Comparison of ENCODE assay signal across 22 cellular contexts in genomic region chr3:185763347-185764010, GRCh38.
A peak's percentile ranks its signal among the peaks of the same experiment; 100 is the strongest.
DNase-seq lines count a peak whose midpoint lies in the region; ATAC-seq and TF ChIP-seq lines count a peak whose summit lies in the region.
"Had no signal": no experiment of that assay in that cellular context is flagged by ENCODE, and none has a peak within 500 bp of the region (broad histone marks: within the 10 kb centered on the region; RNA-seq: fewer than 3 reads in every experiment).

No MANE protein-coding gene starts in this region.

- no peak overlapping the region for H3K4me2 ChIP-seq in H9 (ENCODE audit: insufficient read depth, insufficient read length, low read length)
- H3K4me2 ChIP-seq in PC-3 (ENCODE audit: low read length): no peak overlapping the region

- no peaks in the 10 kb centered on the region for H4K20me1 ChIP-seq in H9 (ENCODE audit: control insufficient read depth, insufficient read depth, insufficient read length)
- peaks cover 21% of the 10 kb centered on the region for H4K20me1 ChIP-seq in PC-3 (ENCODE audit: low read length)

- ATAC-seq in PC-3: no peak
- no peak for ATAC-seq in HG03457 (IDR thresholded peaks at IDR 0.05; ENCODE audit: unreplicated experiment)
- ATAC-seq: activated naive CD4-positive, alpha-beta T cell treated with anti-CD3 and anti-CD28 coated beads, Interleukin-2, amount 50 U/mL, for 72 hours; activated T-cell treated with anti-CD3 and anti-CD28 coated beads, Interleukin-2, amount 50 U/mL, for 72 hours; HepG2; natural killer cell; stimulated activated memory B cell treated with anti-CD40 and anti-IgM and Interleukin-4, amounts not matched to agents 10 μg/mL and 1 μg/mL and 100 μg/mL, for 72 hours had no signal

- H3K27ac ChIP-seq in H9 (ENCODE audit: insufficient read length, low read depth, low read length): no peak overlapping the region
- peak overlapping the region; percentile 76 to 91 (median 86) for H3K27ac ChIP-seq in tibial nerve
- H3K27ac ChIP-seq in PC-3 (ENCODE audit: low read length): no peak overlapping the region
- H3K27ac ChIP-seq in RWPE1: no peak overlapping the region
- H3K27ac ChIP-seq: thoracic aorta had no signal

- H3K36me3 Mint-ChIP-seq in H9 (ENCODE audit: insufficient read depth in 1 of 3, low read depth in 3 of 3): peaks cover 0 to under 1% (median 0%) of the 10 kb centered on the region in 3 experiments; a peak in 1 of 7 replicates
- H3K36me3 Mint-ChIP-seq: activated naive CD4-positive, alpha-beta T cell treated with anti-CD3 and anti-CD28 coated beads, Interleukin-2, amount 50 U/mL, for 72 hours; natural killer cell; stimulated activated memory B cell treated with anti-CD40 and anti-IgM and Interleukin-4, amounts not matched to agents 10 μg/mL and 1 μg/mL and 100 μg/mL, for 72 hours had no signal

- no peak overlapping the region for H4K91ac ChIP-seq in H9 (ENCODE audit: insufficient read length, low read depth, low read length)

- no peak overlapping the region for H2BK12ac ChIP-seq in H9 (ENCODE audit: insufficient read length, low read depth, low read length)

- H4K5ac ChIP-seq in H9 (ENCODE audit: insufficient read length, low read depth, low read length): no peak overlapping the region

- H3K9me3 Mint-ChIP-seq in H9: no peaks in the 10 kb centered on the region
- H3K9me3 Mint-ChIP-seq: activated naive CD4-positive, alpha-beta T cell treated with anti-CD3 and anti-CD28 coated beads, Interleukin-2, amount 50 U/mL, for 72 hours; activated T-cell treated with anti-CD3 and anti-CD28 coated beads, Interleukin-2, amount 50 U/mL, for 72 hours; natural killer cell; stimulated activated memory B cell treated with anti-CD40 and anti-IgM and Interleukin-4, amounts not matched to agents 10 μg/mL and 1 μg/mL and 100 μg/mL, for 72 hours had no signal

- POLR2A ChIA-PET in PC-3 (lab: Charles Lee; ENCODE audit: unreplicated experiment): interaction anchor here (0.6 kb wide), 2 partner anchors 91 to 180 kb away, joined by 3 to 6 read pairs; no protein-coding TSS in a partner anchor
- POLR2A ChIA-PET in RWPE1 (lab: Yijun Ruan, JAX; ENCODE audit: low non-redundant PET): no interaction called here

- no peaks in the 10 kb centered on the region for H3K23me2 ChIP-seq in H9 (ENCODE audit: insufficient read length, low read depth, low read length, poor library complexity, severe bottlenecking)

- no peak overlapping the region for H3K4me3 Mint-ChIP-seq in H9
- H3K4me3 Mint-ChIP-seq: activated T-cell treated with anti-CD3 and anti-CD28 coated beads, Interleukin-2, amount 50 U/mL, for 72 hours; natural killer cell; stimulated activated memory B cell treated with anti-CD40 and anti-IgM and Interleukin-4, amounts not matched to agents 10 μg/mL and 1 μg/mL and 100 μg/mL, for 72 hours had no signal

- peaks cover 14% of the 10 kb centered on the region for H3K79me1 ChIP-seq in H9 (ENCODE audit: insufficient read depth, low read depth, low read length, poor library complexity, severe bottlenecking)

- peak overlapping the region in 2 of 3 experiments; percentile 27 to 49; a peak in 2 of 7 replicates for H3K27ac Mint-ChIP-seq in H9
- H3K27ac Mint-ChIP-seq: activated naive CD4-positive, alpha-beta T cell treated with anti-CD3 and anti-CD28 coated beads, Interleukin-2, amount 50 U/mL, for 72 hours; activated T-cell treated with anti-CD3 and anti-CD28 coated beads, Interleukin-2, amount 50 U/mL, for 72 hours; stimulated activated memory B cell treated with anti-CD40 and anti-IgM and Interleukin-4, amounts not matched to agents 10 μg/mL and 1 μg/mL and 100 μg/mL, for 72 hours had no signal

- no peaks in the 10 kb centered on the region for H3K27me3 Mint-ChIP-seq in H9 (ENCODE audit: low read depth)

- no peak overlapping the region for H3K4me3 ChIP-seq in tibial nerve
- no peak overlapping the region for H3K4me3 ChIP-seq in PC-3 (ENCODE audit: low read length)
- H3K4me3 ChIP-seq: HAP-1, MG63, thoracic aorta had no signal

- H3K4me1 ChIP-seq in H9 (ENCODE audit: insufficient read depth, low read length) (peaks cover 5% of the 10 kb centered on the region; the same call in 1 of the 2 replicates), tibial nerve (peaks cover 0 to 72% (median 17%) of the 10 kb centered on the region in 4 donors), PC-3 (ENCODE audit: insufficient read depth, low read length) (peaks cover 49% of the 10 kb centered on the region)

- no peak overlapping the region for H2BK5ac ChIP-seq in H9 (ENCODE audit: insufficient read length, low read length)

- peaks cover 31% of the 10 kb centered on the region; the same call in 1 of the 2 replicates for H3K79me2 ChIP-seq in H9 (ENCODE audit: insufficient read depth, low read length)
- peaks cover 95% of the 10 kb centered on the region for H3K79me2 ChIP-seq in PC-3 (ENCODE audit: low read length)

- no peak overlapping the region for H3T11ph ChIP-seq in H9 (ENCODE audit: low read length)

- no peak overlapping the region for H4K8ac ChIP-seq in H9 (replicated peaks; ENCODE audit: insufficient read length, low read depth, low read length)

- H3K56ac ChIP-seq in H9 (ENCODE audit: insufficient read length, low read depth, low read length): no peak overlapping the region

- no peak overlapping the region for H3K14ac ChIP-seq in H9 (ENCODE audit: insufficient read depth, low read length)

- no peak overlapping the region for H2AK5ac ChIP-seq in H9 (ENCODE audit: insufficient read length, low read length)

- TF ChIP-seq EP300 in tibial nerve (IDR thresholded peaks at IDR 0.05): no peak

- H3K9ac ChIP-seq in H9 (ENCODE audit: extremely low read depth, insufficient read length, low read length) (no peak overlapping the region), PC-3 (ENCODE audit: low read length) (no peak overlapping the region)

- in situ Hi-C loops in GM13977 (cut with MboI; ENCODE audit: low pct_unique_long_range_greater_than_20kb, low sequenced_read_pairs, unreplicated experiment): loop anchor here (10.0 kb wide), 1 partner anchor 109 kb away; no protein-coding TSS in a partner anchor

- no peaks in the 10 kb centered on the region for H3K27me3 ChIP-seq in H9 (ENCODE audit: insufficient read depth, low read length)
- no peaks in the 10 kb centered on the region for H3K27me3 ChIP-seq in tibial nerve
- no peaks in the 10 kb centered on the region for H3K27me3 ChIP-seq in PC-3 (ENCODE audit: low read length)
- H3K27me3 ChIP-seq: MG63 had no signal

- CTCF ChIA-PET in PC-3 (lab: Charles Lee) (no interaction called here), RWPE1 (lab: Yijun Ruan, JAX) (interaction anchor here (0.6 kb wide), 1 partner anchor 228 kb away, joined by 3 read pairs; no protein-coding TSS in a partner anchor)

- H2AFZ ChIP-seq in H9 (ENCODE audit: low read length) (no peak overlapping the region), PC-3 (ENCODE audit: low read length) (no peak overlapping the region)

- H2BK120ac ChIP-seq in H9 (ENCODE audit: low read depth, low read length, poor library complexity, severe bottlenecking): no peak overlapping the region

- no peak for TF ChIP-seq CTCF in H9 (conservative IDR thresholded peaks at IDR 0.05)
- TF ChIP-seq CTCF in tibial nerve (IDR thresholded peaks at IDR 0.05): no peak
- TF ChIP-seq CTCF in PC-3 (conservative IDR thresholded peaks at IDR 0.05; ENCODE audit: low read depth, low read length): no peak
- no peak for TF ChIP-seq CTCF in GM13977 (IDR thresholded peaks at IDR 0.05; ENCODE audit: extremely low read depth, insufficient read depth, missing control alignments)
- no peak for TF ChIP-seq CTCF in RWPE1 (conservative IDR thresholded peaks at IDR 0.05; ENCODE audit: low read depth)

- no peak overlapping the region for H3K23ac ChIP-seq in H9 (ENCODE audit: insufficient read length, low read depth, low read length)

- TF ChIP-seq POLR2A in tibial nerve (IDR thresholded peaks at IDR 0.05): no peak

- DNase-seq in H9 (no peak), amniotic epithelial cell (ENCODE audit: low read depth) (peak; percentile 74), foreskin melanocyte (peak; percentile 19), tibial nerve (ENCODE audit: low spot score in 2 of 2) (no peak), PC-3 (no peak), GM13977 (ENCODE audit: low spot score) (no peak), RWPE1 (ENCODE audit: low spot score) (no peak)
- DNase-seq: activated T-cell treated with anti-CD3 and anti-CD28 coated beads, Interleukin-2, amount 50 U/mL, for 72 hours; DMS79; MG63; natural killer cell; NCI-H146; NCI-H2171; NCI-H526 treated with DMSO at 0.1 percent for 48 hours; stimulated activated CD4-positive, alpha-beta T cell treated with anti-CD3 and anti-CD28 coated beads, Interleukin-1b, Interleukin-23, amount 100 ng/mL, for 48 hours; SW 1271 had no signal

- BruUV-seq in PC-3 (replicated peaks; lab: Mats Ljungman, UMichigan): no TSS peak

- no CpG with 5 or more reads among the region's 4 CpGs for WGBS in H9 (ENCODE audit: extremely low coverage, insufficient read length, low lambda C conversion rate)
- WGBS in tibial nerve, 2 donors: 44 to 45% methylated on average over 4 of the region's 4 CpGs

- no peak overlapping the region for H3K18ac ChIP-seq in H9 (ENCODE audit: insufficient read length, low read depth, low read length)

- intact Hi-C loops in PC-3 (cut with micrococcal nuclease): no loop called here

- H2BK15ac ChIP-seq in H9 (ENCODE audit: low read depth, low read length): no peak overlapping the region

- H3K36me3 ChIP-seq in tibial nerve: no peaks in the 10 kb centered on the region
- peaks cover under 1% of the 10 kb centered on the region; the same call in 1 of the 2 replicates for H3K36me3 ChIP-seq in PC-3 (ENCODE audit: low read depth, low read length)
- H3K36me3 ChIP-seq: HAP-1, thoracic aorta had no signal

- H3K4me1 Mint-ChIP-seq in H9: peaks cover 58 to 74% of the 10 kb centered on the region in 2 experiments
- H3K4me1 Mint-ChIP-seq: stimulated activated memory B cell treated with anti-CD40 and anti-IgM and Interleukin-4, amounts not matched to agents 10 μg/mL and 1 μg/mL and 100 μg/mL, for 72 hours had no signal

- H3K4ac ChIP-seq in H9 (ENCODE audit: low read depth, low read length): no peak overlapping the region

- H3K9me2 ChIP-seq in PC-3 (replicated peaks; ENCODE audit: low read length): no peaks in the 10 kb centered on the region

- no peak overlapping the region for H2BK20ac ChIP-seq in H9 (ENCODE audit: low read depth, low read length, poor library complexity, severe bottlenecking)

- H3K9me3 ChIP-seq in H9 (ENCODE audit: control insufficient read depth, low read depth, low read length) (no peaks in the 10 kb centered on the region), tibial nerve (no peaks in the 10 kb centered on the region), PC-3 (ENCODE audit: low read length) (no peaks in the 10 kb centered on the region)
- H3K9me3 ChIP-seq: HAP-1, MG63, thoracic aorta had no signal

- no peaks in the 10 kb centered on the region for H3F3A ChIP-seq in PC-3 (ENCODE audit: low read length, unreplicated experiment)

Comparison
In these comparisons a context has a peak if more than half of its experiments do, and no peak if none do; other contexts are left out.
1. DNase-seq: peak in amniotic epithelial cell (single experiment) and foreskin melanocyte (single experiment); none in H9 (single experiment), tibial nerve (0 of 2), PC-3 (single experiment), GM13977 (single experiment) and RWPE1 (single experiment).
2. H3K27ac ChIP-seq: peak in tibial nerve (4 of 4); none in H9 (single experiment), PC-3 (single experiment) and RWPE1 (single experiment).